In genomic region chr16:57537596-57538234, GRCh38 we compare ENCODE assay signal across 9 cellular contexts. TPM values are rescaled to one million over a fixed set of nuclear protein-coding genes. Genes with fewer than 3 reads are reported as not detected.
DNase-seq lines count a peak whose midpoint lies in the region; FAIRE-seq and TF ChIP-seq lines count a peak whose summit lies in the region.
"Had no signal": no experiment of that assay in that cellular context is flagged by ENCODE, and none has a peak within 500 bp of the region (broad histone marks: within the 10 kb centered on the region; RNA-seq: fewer than 3 reads in every experiment).

No MANE protein-coding gene starts in this region.

- 64 to 85% methylated on average over 5 to 10 of the region's 10 CpGs for WGBS in transverse colon (ENCODE audit: low coverage in 1 of 2), 2 donors

- TF ChIP-seq EP300 in transverse colon (IDR thresholded peaks at IDR 0.05; ENCODE audit: low read depth): no peak

- H3K4me1 ChIP-seq in Peyer's patch: peaks cover 0 to 30% (median 7%) of the 10 kb centered on the region in 4 donors
- peaks cover 12 to 35% (median 32%) of the 10 kb centered on the region in 4 donors for H3K4me1 ChIP-seq in transverse colon

- H3K36me3 Mint-ChIP-seq in activated naive CD4-positive, alpha-beta T cell treated with anti-CD3 and anti-CD28 coated beads, Interleukin-2, amount 50 U/mL, for 24 hours: no peaks in the 10 kb centered on the region
- H3K36me3 Mint-ChIP-seq in glutamatergic neuron (ENCODE audit: unreplicated experiment): no peaks in the 10 kb centered on the region

- H3K27ac ChIP-seq in Peyer's patch (peak overlapping the region in 3 of 4 donors; percentile 41 to 99 (median 92)), transverse colon (peak overlapping the region; percentile 80 to 95 (median 90))

- peak overlapping the region; percentile 85 for H3K4me3 Mint-ChIP-seq in activated naive CD4-positive, alpha-beta T cell treated with anti-CD3 and anti-CD28 coated beads, Interleukin-2, amount 50 U/mL, for 24 hours
- peak overlapping the region; percentile 50 for H3K4me3 Mint-ChIP-seq in glutamatergic neuron (ENCODE audit: unreplicated experiment)

- TF ChIP-seq CTCF in Peyer's patch (IDR thresholded peaks at IDR 0.05): no peak
- TF ChIP-seq CTCF in glutamatergic neuron (IDR thresholded peaks at IDR 0.05; ENCODE audit: partially characterized antibody, unreplicated experiment): no peak
- TF ChIP-seq CTCF in transverse colon (IDR thresholded peaks at IDR 0.05): no peak

- no peak for FAIRE-seq in HTR-8/SVneo (lab: Jason Lieb, UNC)

- TF ChIP-seq POLR2A in Peyer's patch (IDR thresholded peaks at IDR 0.05) (no peak), transverse colon (IDR thresholded peaks at IDR 0.05) (no peak)

- peaks cover 65% of the 10 kb centered on the region for H3K4me1 Mint-ChIP-seq in activated naive CD4-positive, alpha-beta T cell treated with anti-CD3 and anti-CD28 coated beads, Interleukin-2, amount 50 U/mL, for 24 hours
- peaks cover 8% of the 10 kb centered on the region for H3K4me1 Mint-ChIP-seq in glutamatergic neuron (ENCODE audit: low read depth, unreplicated experiment)

- intact Hi-C loops in transverse colon (cut with DNase I; ENCODE audit: low total_unique reads) (no loop called here), posterior cingulate gyrus (cut with DNase I) (no loop called here)

- peak overlapping the region in 1 of 4 donors; percentile 94 for H3K4me3 ChIP-seq in Peyer's patch
- no peak overlapping the region for H3K4me3 ChIP-seq in transverse colon

- no peaks in the 10 kb centered on the region for H3K27me3 Mint-ChIP-seq in activated naive CD4-positive, alpha-beta T cell treated with anti-CD3 and anti-CD28 coated beads, Interleukin-2, amount 50 U/mL, for 24 hours
- H3K27me3 Mint-ChIP-seq in glutamatergic neuron (ENCODE audit: unreplicated experiment): peaks cover 13% of the 10 kb centered on the region

- H3K27ac Mint-ChIP-seq in activated naive CD4-positive, alpha-beta T cell treated with anti-CD3 and anti-CD28 coated beads, Interleukin-2, amount 50 U/mL, for 24 hours: peak overlapping the region; percentile 35
- no peak overlapping the region for H3K27ac Mint-ChIP-seq in glutamatergic neuron (ENCODE audit: unreplicated experiment)

- in situ Hi-C loops in transverse colon (cut with MboI; ENCODE audit: low pct_ligation_motif_present in 1 of 4, low pct_unique_long_range_greater_than_20kb in 1 of 4, low sequenced_read_pairs in 3 of 4): no loop called here

- no peaks in the 10 kb centered on the region for H3K36me3 ChIP-seq in Peyer's patch
- H3K36me3 ChIP-seq in transverse colon: no peaks in the 10 kb centered on the region

- no peaks in the 10 kb centered on the region for H3K27me3 ChIP-seq in Peyer's patch
- peaks cover 9% of the 10 kb centered on the region for H3K27me3 ChIP-seq in transverse colon

- H3K9me3 ChIP-seq in Peyer's patch (no peaks in the 10 kb centered on the region), transverse colon (no peaks in the 10 kb centered on the region)

- H3K9me3 Mint-ChIP-seq in activated naive CD4-positive, alpha-beta T cell treated with anti-CD3 and anti-CD28 coated beads, Interleukin-2, amount 50 U/mL, for 24 hours: no peaks in the 10 kb centered on the region
- H3K9me3 Mint-ChIP-seq in glutamatergic neuron (ENCODE audit: unreplicated experiment): peaks cover 6% of the 10 kb centered on the region

- DNase-seq in activated naive CD4-positive, alpha-beta T cell treated with Interleukin-2 at 50 U/mL for 16 hours: no peak
- DNase-seq in Peyer's patch (peak in 1 of 3 donors; percentile 31), glutamatergic neuron (no peak), transverse colon (no peak), HTR-8/SVneo (ENCODE audit: insufficient read length, low spot score) (no peak), posterior cingulate gyrus (no peak), GM19238 (ENCODE audit: insufficient read length, low spot score) (no peak)
- DNase-seq: AML-193 had no signal

RNA-seq across cellular contexts. Expression of gene CCDC102A, which starts 1.3 kb away (rescaled TPM):
- total RNA-seq in Peyer's patch: 10 to 100 TPM in 1 of 4 donors, 1 to 10 TPM in 3; 1.7 to 10.7 (median 2.5) TPM
- not detected for total RNA-seq in glutamatergic neuron (ENCODE audit: unreplicated experiment)
- total RNA-seq in transverse colon: 10 to 100 TPM in 1 of 4 donors, 1 to 10 TPM in 3; 2.2 to 17.7 (median 3.7) TPM

RNA-seq across cellular contexts. Expression of gene ADGRG5, which starts 4.7 kb away (rescaled TPM):
- total RNA-seq in Peyer's patch (10 to 100 TPM in 1 of 4 donors, 1 to 10 TPM in 3; 3.0 to 30.5 (median 4.3) TPM), glutamatergic neuron (ENCODE audit: unreplicated experiment) (not detected), transverse colon (1 to 10 TPM in 2 of 4 donors, under 1 TPM in 1, not detected in 1; 0.41 to 1.9 (median 1.9) TPM)

RNA-seq across cellular contexts. Expression of gene DOK4, which starts 51.4 kb away (rescaled TPM):
- 100 to 1,000 TPM in 3 of 4 donors, 10 to 100 TPM in 1; 81.7 to 209 (median 189) TPM for total RNA-seq in Peyer's patch
- total RNA-seq in glutamatergic neuron (ENCODE audit: unreplicated experiment): 23.4 TPM
- 100 to 1,000 TPM in 3 of 4 donors, 10 to 100 TPM in 1; 57.9 to 312 (median 143) TPM for total RNA-seq in transverse colon
